ENCODE assay signal across 1 cellular context in genomic region chr3:19967812-19968211, GRCh38.
TF ChIP-seq lines count a peak whose summit lies in the region.

No MANE protein-coding gene starts in this region.

TF ChIP-seq in WTC11, 78 proteins besides CTCF, POLR2A, EP300 and RAD21 (continued from another document):
- no peak for TF ChIP-seq ARID4B (CRISPR knock-in tag; IDR thresholded peaks at IDR 0.05; ENCODE audit: borderline replicate concordance)
- no peak for TF ChIP-seq FOXP4 (CRISPR knock-in tag; IDR thresholded peaks at IDR 0.05)
- TF ChIP-seq SOX15 (CRISPR knock-in tag; IDR thresholded peaks at IDR 0.05), result no peak
- no peak for TF ChIP-seq ZNF263 (CRISPR knock-in tag; IDR thresholded peaks at IDR 0.05; ENCODE audit: low read depth)
- TF ChIP-seq E2F5 (CRISPR knock-in tag; IDR thresholded peaks at IDR 0.05), result no peak
- TF ChIP-seq RELA (CRISPR knock-in tag; IDR thresholded peaks at IDR 0.05; ENCODE audit: borderline replicate concordance), result no peak
